In the genomic region with DNA sequence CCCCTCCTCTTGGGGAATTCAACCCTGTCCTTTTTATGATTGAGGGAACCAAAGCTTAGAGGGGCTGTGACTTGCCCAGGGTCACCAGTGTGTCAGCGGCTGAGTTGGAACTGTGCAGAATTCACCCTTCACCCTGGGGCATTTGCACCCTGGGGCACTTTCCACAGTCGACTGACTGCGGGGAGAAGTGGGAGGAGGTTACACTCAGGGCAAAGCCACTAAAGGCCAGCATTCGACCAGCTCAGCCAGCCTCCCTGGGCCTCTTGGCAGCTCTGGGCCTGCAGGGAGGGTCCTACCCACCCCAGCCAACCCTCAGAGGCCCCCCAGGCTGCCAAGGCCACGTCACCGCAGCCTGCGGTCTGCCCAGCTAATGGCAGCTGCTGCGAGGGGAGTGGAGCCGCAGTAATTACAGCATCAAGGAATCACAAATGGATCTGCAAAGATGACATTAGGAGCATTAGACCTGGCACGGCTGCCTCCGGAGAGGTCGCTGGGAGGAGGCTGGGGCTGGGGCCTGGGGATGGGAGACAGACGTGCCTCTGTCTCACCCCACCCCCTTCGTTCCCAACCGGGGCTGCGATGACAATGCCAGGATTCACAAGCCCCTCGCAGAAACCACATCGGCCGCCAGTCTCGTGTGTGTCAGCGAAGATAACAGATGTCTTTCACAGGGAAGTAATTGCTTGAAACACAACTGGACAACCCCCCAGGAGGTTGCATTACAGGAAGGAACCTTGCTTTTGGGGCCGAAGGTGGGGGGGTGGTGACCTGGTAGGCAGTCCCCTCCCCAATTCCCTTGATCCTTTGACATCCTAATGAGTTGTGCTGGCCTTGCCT, we compare ENCODE assay signal across 8 cellular contexts.
DNase-seq lines count a peak whose midpoint lies in the region; ATAC-seq, FAIRE-seq and TF ChIP-seq lines count a peak whose summit lies in the region.

No MANE protein-coding gene starts in this region.

- TF ChIP-seq CTCF in endothelial cell (IDR thresholded peaks at IDR 0.05; ENCODE audit: unreplicated experiment) = no peak
- no peak for TF ChIP-seq CTCF in kidney (IDR thresholded peaks at IDR 0.05; ENCODE audit: borderline replicate concordance, extremely low read depth, insufficient read depth)

- no peak overlapping the region for H2BK15ac ChIP-seq in neuronal stem cell (ENCODE audit: low read length)

- ATAC-seq in activated T-cell treated with anti-CD3 and anti-CD28 coated beads, Interleukin-2, amount 50 U/mL, for 4 hours = no peak

- DNase-seq in GM23248 (peak; percentile 27), OCI-M1 (lab: John Stamatoyannopoulos, UW) (peak; percentile 92), endothelial cell (ENCODE audit: low spot score) (peak; percentile 19), neuronal stem cell (ENCODE audit: low spot score) (peak; percentile 14), kidney (no peak), DMS114 treated with DMSO at 0.1 percent for 48 hours (lab: John Stamatoyannopoulos, UW; ENCODE audit: unreplicated experiment) (no peak), NCI-H1105 (lab: John Stamatoyannopoulos, UW) (no peak)
- DNase-seq in activated T-cell treated with anti-CD3 and anti-CD28 coated beads, Interleukin-2, amount 50 U/mL, for 4 hours = no peak

- no peak overlapping the region for H4K8ac ChIP-seq in neuronal stem cell (ENCODE audit: low read depth, low read length)

- H3K36me3 ChIP-seq in GM23248 (ENCODE audit: low read depth) = no peaks in the 10 kb centered on the region
- H3K36me3 ChIP-seq in neuronal stem cell (replicated peaks in 1 of 2; ENCODE audit: control insufficient read depth in 2 of 2, insufficient read depth in 2 of 2, low read length in 2 of 2) = no peaks in the 10 kb centered on the region
- H3K36me3 ChIP-seq in kidney (ENCODE audit: control insufficient read depth in 1 of 2, insufficient read depth in 2 of 2, low read length in 2 of 2) = no peaks in the 10 kb centered on the region

- H3K23ac ChIP-seq in neuronal stem cell (ENCODE audit: low read depth, low read length, poor library complexity) = no peak overlapping the region

- H4K91ac ChIP-seq in neuronal stem cell (ENCODE audit: low read depth, low read length, poor library complexity) = no peak overlapping the region

- peaks cover 2% of the 10 kb centered on the region for H3K27me3 Mint-ChIP-seq in endothelial cell (ENCODE audit: unreplicated experiment)
- no peaks in the 10 kb centered on the region for H3K27me3 Mint-ChIP-seq in activated T-cell treated with anti-CD3 and anti-CD28 coated beads, Interleukin-2, amount 50 U/mL, for 4 hours (ENCODE audit: low read depth)

- H3K4ac ChIP-seq in neuronal stem cell (ENCODE audit: low read length) = no peak overlapping the region

- H3K27me3 ChIP-seq in GM23248 (replicated peaks; ENCODE audit: insufficient read depth) = no peaks in the 10 kb centered on the region
- peaks cover 0 to 19% (median 0%) of the 10 kb centered on the region in 3 experiments for H3K27me3 ChIP-seq in neuronal stem cell (ENCODE audit: control insufficient read depth in 3 of 3, insufficient read depth in 3 of 3, low read depth in 1 of 3, low read length in 3 of 3)

- no peak overlapping the region for H3K4me3 Mint-ChIP-seq in endothelial cell (ENCODE audit: unreplicated experiment)
- H3K4me3 Mint-ChIP-seq in activated T-cell treated with anti-CD3 and anti-CD28 coated beads, Interleukin-2, amount 50 U/mL, for 4 hours = no peak overlapping the region

- H4K20me1 ChIP-seq in GM23248 (ENCODE audit: insufficient read depth) = no peaks in the 10 kb centered on the region

- H3F3A ChIP-seq in GM23248 (ENCODE audit: insufficient read depth) = peaks cover 11% of the 10 kb centered on the region; the same call in 1 of the 2 replicates

- no peaks in the 10 kb centered on the region for H3K9me3 ChIP-seq in GM23248 (ENCODE audit: low read depth)
- H3K9me3 ChIP-seq in neuronal stem cell (replicated peaks in 1 of 2; ENCODE audit: control insufficient read depth in 2 of 2, insufficient read depth in 1 of 2, low read depth in 1 of 2, low read length in 2 of 2) = peaks cover 0 to 5% of the 10 kb centered on the region in 2 donors
- H3K9me3 ChIP-seq in kidney (ENCODE audit: control insufficient read depth in 1 of 2, low read length in 2 of 2) = peaks cover 0 to 2% of the 10 kb centered on the region in 2 donors

- no peaks in the 10 kb centered on the region for H3K79me1 ChIP-seq in neuronal stem cell (ENCODE audit: low read depth, low read length)

- H2AK5ac ChIP-seq in neuronal stem cell (ENCODE audit: low read depth, low read length) = peak overlapping the region; percentile 56

- no peak overlapping the region for H3K27ac Mint-ChIP-seq in endothelial cell (ENCODE audit: unreplicated experiment)

- H3K4me1 ChIP-seq in GM23248 (ENCODE audit: insufficient read depth) (peaks cover 26% of the 10 kb centered on the region), neuronal stem cell (ENCODE audit: control insufficient read depth in 2 of 2, insufficient read depth in 1 of 2, low read depth in 1 of 2, low read length in 2 of 2) (peaks cover 7 to 8% of the 10 kb centered on the region in 2 donors), kidney (ENCODE audit: control insufficient read depth in 1 of 2, insufficient read depth in 1 of 2, low read depth in 1 of 2, low read length in 2 of 2) (peaks cover 12 to 21% of the 10 kb centered on the region in 2 donors)

- intact Hi-C loops in kidney (cut with DNase I) = no loop called here

- no peak overlapping the region for H2BK5ac ChIP-seq in neuronal stem cell (ENCODE audit: low read length)

- H3K9ac ChIP-seq in GM23248 (no peak overlapping the region), neuronal stem cell (ENCODE audit: low read depth, low read length, poor library complexity) (no peak overlapping the region), kidney (ENCODE audit: low read length in 2 of 2) (no peak overlapping the region)

- H3K9me2 ChIP-seq in GM23248 (ENCODE audit: insufficient read depth) = no peaks in the 10 kb centered on the region

- no peak for FAIRE-seq in kidney (lab: Jason Lieb, UNC)

- H2AFZ ChIP-seq in GM23248 (no peak overlapping the region), neuronal stem cell (ENCODE audit: low read length) (peak overlapping the region; percentile 31)

- no peaks in the 10 kb centered on the region for H3K9me3 Mint-ChIP-seq in endothelial cell (ENCODE audit: unreplicated experiment)
- no peaks in the 10 kb centered on the region for H3K9me3 Mint-ChIP-seq in activated T-cell treated with anti-CD3 and anti-CD28 coated beads, Interleukin-2, amount 50 U/mL, for 4 hours

- 24 to 33% methylated on average over 5 to 14 of the region's 22 CpGs for WGBS in GM23248 (ENCODE audit: low coverage in 1 of 2, low lambda C conversion rate in 2 of 2, missing lambda C conversion rate in 2 of 2), 2 experiments
- no CpG with 5 or more reads among the region's 22 CpGs for WGBS in neuronal stem cell (ENCODE audit: extremely low coverage in 2 of 2, insufficient read length in 2 of 2, insufficient replicate concordance in 1 of 2), 2 donors

- H3K4me2 ChIP-seq in GM23248 (ENCODE audit: unreplicated experiment) = no peak overlapping the region
- peak overlapping the region; percentile 18 for H3K4me2 ChIP-seq in neuronal stem cell (ENCODE audit: insufficient read depth, low read length, poor library complexity, severe bottlenecking)

- H3K4me1 Mint-ChIP-seq in endothelial cell (ENCODE audit: unreplicated experiment) = peaks cover 14% of the 10 kb centered on the region
- H3K4me1 Mint-ChIP-seq in activated T-cell treated with anti-CD3 and anti-CD28 coated beads, Interleukin-2, amount 50 U/mL, for 4 hours (ENCODE audit: low read depth) = peaks cover 7% of the 10 kb centered on the region

- H3K79me2 ChIP-seq in GM23248 (ENCODE audit: insufficient read depth) = no peaks in the 10 kb centered on the region

- H3K36me3 Mint-ChIP-seq in endothelial cell (ENCODE audit: low read depth, unreplicated experiment) = no peaks in the 10 kb centered on the region
- no peaks in the 10 kb centered on the region for H3K36me3 Mint-ChIP-seq in activated T-cell treated with anti-CD3 and anti-CD28 coated beads, Interleukin-2, amount 50 U/mL, for 4 hours (ENCODE audit: insufficient read depth)

- H3K14ac ChIP-seq in neuronal stem cell (ENCODE audit: low read length) = no peak overlapping the region

- in situ Hi-C loops in GM23248 (cut with MboI) = loop anchor here (25.0 kb wide), 1 partner anchor 532 kb away; no protein-coding TSS in a partner anchor

- H3K18ac ChIP-seq in neuronal stem cell (ENCODE audit: low read length) = no peak overlapping the region

- H2BK12ac ChIP-seq in neuronal stem cell (ENCODE audit: low read length) = peak overlapping the region; percentile 41

- H3K4me3 ChIP-seq in GM23248 (no peak overlapping the region), neuronal stem cell (ENCODE audit: low read length in 2 of 2) (no peak overlapping the region), kidney (ENCODE audit: low read length in 2 of 2) (no peak overlapping the region)

- no peak overlapping the region for H2BK120ac ChIP-seq in neuronal stem cell (ENCODE audit: low read depth, low read length)

- H3K27ac ChIP-seq in GM23248 (no peak overlapping the region), neuronal stem cell (replicated peaks; ENCODE audit: low read length) (no peak overlapping the region), kidney (ENCODE audit: low read depth in 2 of 2, low read length in 2 of 2) (peak overlapping the region in 1 of 2 donors; percentile 32)

Comparison
In these comparisons a context has a peak if more than half of its experiments do, and no peak if none do; other contexts are left out.
1. DNase-seq: peak in GM23248 (single experiment), OCI-M1 (single experiment), endothelial cell (single experiment) and neuronal stem cell (single experiment); none in kidney (single experiment), DMS114 treated with DMSO at 0.1 percent for 48 hours (single experiment), NCI-H1105 (single experiment) and activated T-cell treated with anti-CD3 and anti-CD28 coated beads, Interleukin-2, amount 50 U/mL, for 4 hours (single experiment).